In the genomic region with DNA sequence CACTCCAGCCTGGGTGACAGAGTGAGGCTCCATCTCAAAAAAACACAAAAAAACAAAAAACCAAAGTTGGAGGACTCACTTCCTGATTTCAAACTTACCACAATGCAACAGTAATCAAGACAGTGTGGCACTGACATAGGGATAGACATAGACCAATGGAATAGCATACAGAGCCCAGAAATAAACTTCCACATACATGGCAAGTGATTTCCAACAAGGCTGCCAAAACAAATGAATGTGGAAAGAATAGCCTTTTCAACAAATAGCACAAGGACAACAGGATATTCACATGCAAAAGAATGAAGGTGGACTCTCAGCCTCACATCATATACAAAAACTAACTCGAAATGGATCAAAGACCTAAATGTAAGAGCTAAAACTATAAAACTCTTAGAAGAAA, we compare ENCODE assay signal across 1 cellular context.
TF ChIP-seq lines count a peak whose summit lies in the region.

No MANE protein-coding gene starts in this region.

TF ChIP-seq in HepG2, 621 proteins besides CTCF, POLR2A, EP300 and RAD21 (continued from another document):
- no peak for TF ChIP-seq AHR (CRISPR knock-in tag; IDR thresholded peaks at IDR 0.05)
- TF ChIP-seq, protein P1, sequence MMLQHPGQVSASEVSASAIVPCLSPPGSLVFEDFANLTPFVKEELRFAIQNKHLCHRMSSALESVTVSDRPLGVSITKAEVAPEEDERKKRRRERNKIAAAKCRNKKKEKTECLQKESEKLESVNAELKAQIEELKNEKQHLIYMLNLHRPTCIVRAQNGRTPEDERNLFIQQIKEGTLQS (CRISPR knock-in tag; IDR thresholded peaks at IDR 0.05) = no peak
- no peak for TF ChIP-seq ZSCAN22 (CRISPR knock-in tag; IDR thresholded peaks at IDR 0.05)
- no peak for TF ChIP-seq ZNF577 (CRISPR knock-in tag; IDR thresholded peaks at IDR 0.05; ENCODE audit: borderline replicate concordance, low read depth)
- TF ChIP-seq FOXA1 (IDR thresholded peaks at IDR 0.05) = no peak
- TF ChIP-seq FOXA1 (CRISPR knock-in tag; IDR thresholded peaks at IDR 0.05) = no peak
